ENCODE assay signal across 8 cellular contexts in genomic region chr6:41545703-41546474, GRCh38. TPM values are rescaled to one million over a fixed set of nuclear protein-coding genes. Genes with fewer than 3 reads are reported as not detected.
A peak's percentile ranks its signal among the peaks of the same experiment; 100 is the strongest.
DNase-seq lines count a peak whose midpoint lies in the region; FAIRE-seq and TF ChIP-seq lines count a peak whose summit lies in the region.

FOXP4 (plus strand) TSS chr6:41546381; CDS start chr6:41565761, 19,380 bp downstream.

- peak within 1 kb of the TSS in 1 of 4 experiments; percentile 77; a peak in 1 of 7 replicates for H3K9ac ChIP-seq in H1 (replicated peaks in 1 of 4; ENCODE audit: extremely low read depth in 1 of 4, low read depth in 3 of 4, low read length in 3 of 4)

- TF ChIP-seq EP300 in H1 (IDR thresholded peaks at IDR 0.05; ENCODE audit: borderline replicate concordance in 1 of 2, low read depth in 2 of 2, low read length in 2 of 2): peak in 1 of 2 experiments; percentile 43; a peak in 1 of 3 replicates

- peak within 1 kb of the TSS; percentile 32 for H3K4ac ChIP-seq in H1 (replicated peaks; ENCODE audit: insufficient read length, low read depth, low read length)

- CTCF ChIA-PET in H1 (lab: Charles Lee; ENCODE audit: partially characterized antibody): interaction anchor here (1.0 to 1.7 kb wide), 4 partner anchors 17 to 138 kb away, joined by 3 to 8 read pairs (median 4); no protein-coding TSS in a partner anchor

- peak within 1 kb of the TSS; percentile 93 for H3K18ac ChIP-seq in H1 (ENCODE audit: extremely low read depth, low read length)

- peaks cover 4 to 27% of the 10 kb centered on the region in 2 experiments for H4K20me1 ChIP-seq in H1 (replicated peaks in 1 of 2; ENCODE audit: control insufficient read depth in 1 of 2, insufficient read depth in 2 of 2, low read length in 2 of 2)

- H3K4me3 ChIP-seq in H1 (ENCODE audit: extremely low read depth in 1 of 4, insufficient read depth in 2 of 4, low read depth in 3 of 4, low read length in 4 of 4): peak within 1 kb of the TSS; percentile 64 to 98 (median 88)

- H3K9me3 ChIP-seq in H1 (ENCODE audit: insufficient read depth in 2 of 2, low read depth in 1 of 2, low read length in 1 of 2): no peaks in the 10 kb centered on the region

- H3K36me3 ChIP-seq in H1 (ENCODE audit: control insufficient read depth in 2 of 4, insufficient read depth in 4 of 4, low read length in 3 of 4): no peaks in the 10 kb centered on the region

- no peak within 1 kb of the TSS for H3K23ac ChIP-seq in H1 (ENCODE audit: insufficient read length)

- peak in 1 of 2 experiments; percentile 26; a peak in 3 of 4 replicates for TF ChIP-seq RAD21 in H1 (IDR thresholded peaks at IDR 0.05 in 1 of 2, conservative IDR thresholded peaks at IDR 0.05 in 1 of 2; ENCODE audit: low read depth in 2 of 2, low read length in 2 of 2)

- H2AK5ac ChIP-seq in H1 (ENCODE audit: low read depth, low read length): no peak within 1 kb of the TSS

- H3K4me2 ChIP-seq in H1 (ENCODE audit: insufficient read depth in 1 of 2, low read depth in 2 of 2, low read length in 2 of 2): peak within 1 kb of the TSS; percentile 81 to 100

- H2AFZ ChIP-seq in H1 (ENCODE audit: low read length): peak within 1 kb of the TSS; percentile 96

- POLR2A ChIA-PET in H1 (lab: Charles Lee; ENCODE audit: partially characterized antibody): interaction anchor here (1.6 kb wide), 1 partner anchor 56 kb away, joined by 3 read pairs; no protein-coding TSS in a partner anchor

- peak within 1 kb of the TSS; percentile 86; the same call in 1 of the 2 replicates for H4K8ac ChIP-seq in H1 (ENCODE audit: extremely low read depth, insufficient read depth, low read length)

- H2BK5ac ChIP-seq in H1 (ENCODE audit: low read depth, low read length): peak within 1 kb of the TSS; percentile 87; the same call in 1 of the 2 replicates

- H4K91ac ChIP-seq in H1 (replicated peaks; ENCODE audit: insufficient read length, low read length): peak within 1 kb of the TSS; percentile 67

- H2BK20ac ChIP-seq in H1 (ENCODE audit: low read length): peak within 1 kb of the TSS; percentile 86; the same call in 1 of the 2 replicates

- TF ChIP-seq POLR2A in H1 (IDR thresholded peaks at IDR 0.05; ENCODE audit: control extremely low read depth in 1 of 2, low read depth in 2 of 2, low read length in 2 of 2): no peak

- H2BK120ac ChIP-seq in H1 (replicated peaks; ENCODE audit: low read depth, low read length): peak within 1 kb of the TSS; percentile 40

- 0 out of 2 replicates have a peak within 1 kb of the TSS, but pooled peaks have one; percentile 72 for H2BK15ac ChIP-seq in H1 (ENCODE audit: low read length)

- 2% methylated on average over 33 of the region's 61 CpGs; no CpG with 5 or more reads in 1 of the 2 experiments for WGBS in H1 (ENCODE audit: extremely low coverage in 1 of 2, insufficient coverage in 1 of 2, insufficient read length in 1 of 2, insufficient replicate concordance in 2 of 2, low coverage in 1 of 2, low lambda C conversion rate in 2 of 2, missing lambda C conversion rate in 1 of 2), 2 experiments

- peaks cover 0 to 32% of the 10 kb centered on the region in 2 experiments; a peak in 2 of 4 replicates for H3K79me2 ChIP-seq in H1 (ENCODE audit: control insufficient read depth in 1 of 2, insufficient read depth in 2 of 2, low read length in 2 of 2)

- FAIRE-seq in H1 (lab: Jason Lieb, UNC): no peak

- DNase-seq in COLO668 (lab: John Stamatoyannopoulos, UW; ENCODE audit: unreplicated experiment) (peak; percentile 85), GM20000 (ENCODE audit: low spot score) (peak; percentile 93), HT-29 (ENCODE audit: low spot score) (peak; percentile 92), NOMO-1 (lab: John Stamatoyannopoulos, UW; ENCODE audit: unreplicated experiment in 2 of 2) (peak; percentile 87 to 91), H1 (ENCODE audit: low read depth in 1 of 2, low spot score in 2 of 2) (peak; percentile 79 to 90), mesenteric fat pad (ENCODE audit: low spot score) (peak; percentile 94)
- DNase-seq in activated CD8-positive, alpha-beta memory T cell treated with anti-CD3 and anti-CD28 coated beads for 4 hours (ENCODE audit: low read depth in 2 of 2): peak; percentile 68 to 77
- peak; percentile 66 for DNase-seq in stimulated activated CD8-positive, alpha-beta memory T cell treated with anti-CD3 and anti-CD28 coated beads, Interleukin-15, amount 100 ng/mL, for 1 hour (ENCODE audit: low read depth)

- H2BK12ac ChIP-seq in H1 (ENCODE audit: low read depth, low read length): peak within 1 kb of the TSS; percentile 75; the same call in 1 of the 2 replicates

- H3K56ac ChIP-seq in H1 (replicated peaks; ENCODE audit: insufficient read length, low read depth, low read length): no peak within 1 kb of the TSS

- no peak within 1 kb of the TSS for H3K27ac ChIP-seq in H1 (ENCODE audit: low read depth, low read length)

- H4K5ac ChIP-seq in H1 (ENCODE audit: insufficient read length, low read depth, low read length): no peak within 1 kb of the TSS

- peaks cover 13 to 35% (median 25%) of the 10 kb centered on the region in 4 experiments for H3K4me1 ChIP-seq in H1 (replicated peaks in 1 of 4; ENCODE audit: control insufficient read depth in 3 of 4, insufficient read depth in 4 of 4, low read length in 3 of 4)

- peaks cover 27 to 63% (median 61%) of the 10 kb centered on the region in 4 experiments for H3K27me3 ChIP-seq in H1 (replicated peaks in 1 of 4; ENCODE audit: control insufficient read depth in 3 of 4, extremely low read depth in 1 of 4, insufficient read depth in 3 of 4, low read length in 3 of 4)

- peaks cover 25% of the 10 kb centered on the region for H3K23me2 ChIP-seq in H1 (ENCODE audit: low read depth, low read length)

- H3K79me1 ChIP-seq in H1 (ENCODE audit: low read depth, low read length): peaks cover 6% of the 10 kb centered on the region; the same call in 1 of the 2 replicates

- no peak for TF ChIP-seq CTCF in GM20000 (IDR thresholded peaks at IDR 0.05; ENCODE audit: extremely low read depth, missing control alignments)
- no peak for TF ChIP-seq CTCF in H1 (IDR thresholded peaks at IDR 0.05; ENCODE audit: control extremely low read depth in 1 of 3, insufficient read depth in 1 of 3, low read depth in 1 of 3, low read length in 3 of 3)

- no peak within 1 kb of the TSS for H3K14ac ChIP-seq in H1 (ENCODE audit: insufficient read length)

TF ChIP-seq in H1, 55 proteins besides CTCF, POLR2A, EP300 and RAD21 (continues in another document):
- TF ChIP-seq E2F6 (IDR thresholded peaks at IDR 0.05): peak; percentile 29; the same call in 1 of the 2 replicates

RNA-seq across cellular contexts. Expression of gene FOXP4, which starts in this region (rescaled TPM):
- total RNA-seq in HT-29 (2014; rRNA removed; shearing (Covaris generic)): 17.2 and 18.4 TPM in 2 replicates
- total RNA-seq in H1 (2021; fragmentation: NEBNext Ultra II Directional; extraction: Animal tissue kit (Norgen Biotek cat#: 25700)): 13.3 and 14.7 TPM in 2 replicates
- 4.8 and 6.7 TPM in 2 replicates for polyA plus RNA-seq in H1 (2011; rRNA removed)
- 2.2 TPM for polyA plus RNA-seq in H1 (2011; cell fraction: cytosol; rRNA removed)
- polyA plus RNA-seq in H1 (2011; cell fraction: nucleus; rRNA removed): 8.8 TPM
- polyA plus RNA-seq in H1 (2012, experiment 1 of 2): 9.6 to 20.8 TPM (median 19.1 TPM) in 4 replicates
- 13.4 TPM for polyA plus RNA-seq in H1 (2012, experiment 2 of 2)
- 5.1 TPM for polyA plus RNA-seq in H1 (2013, experiment 1 of 2)
- polyA plus RNA-seq in H1 (2013, experiment 2 of 2): 5.1 TPM
- polyA minus RNA-seq in H1 (2011; rRNA and poly(A)+ RNA removed): 2.0 and 2.4 TPM in 2 replicates
- 9.3 TPM for polyA minus RNA-seq in H1 (2011; cell fraction: cytosol; rRNA and poly(A)+ RNA removed)
- polyA minus RNA-seq in H1 (2011; cell fraction: nucleus; rRNA and poly(A)+ RNA removed): 5.1 TPM
- total RNA-seq in mesenteric fat pad: 21.4 TPM
